1 cellular context compared by ENCODE assay signal in the genomic region with DNA sequence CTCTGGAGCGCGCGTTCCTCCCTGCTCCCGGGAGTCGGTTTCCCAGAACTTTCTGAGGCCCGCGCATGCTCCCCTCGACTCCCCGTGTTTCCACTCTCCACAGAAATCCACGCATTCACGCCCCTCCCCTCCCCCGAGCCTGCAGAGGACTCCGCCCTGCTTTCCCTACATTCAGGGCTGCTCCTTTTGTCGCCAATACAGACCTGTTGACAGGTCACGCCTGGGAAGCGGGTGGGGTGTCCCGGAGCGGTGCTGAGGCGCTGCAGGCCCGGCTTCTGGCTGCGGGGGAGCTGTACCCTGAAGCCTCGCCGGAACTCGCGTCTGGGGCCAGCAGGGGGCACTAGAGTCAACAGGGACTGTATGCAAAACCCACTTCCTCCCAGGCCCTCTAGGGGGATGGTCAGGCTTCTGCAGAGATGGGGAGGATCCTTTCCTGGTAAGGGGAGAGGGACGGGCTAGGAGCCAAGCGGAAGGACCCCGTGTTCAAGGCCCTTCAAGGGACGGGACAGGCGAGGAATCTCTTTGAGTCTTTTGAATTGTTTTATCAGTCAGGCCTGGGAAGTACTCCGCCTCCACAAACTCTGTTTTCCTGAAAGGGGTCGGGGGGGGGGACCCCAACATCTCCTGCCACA.
A peak's percentile ranks its signal among the peaks of the same experiment; 100 is the strongest.
TF ChIP-seq lines count a peak whose summit lies in the region.

A gene with protein sequence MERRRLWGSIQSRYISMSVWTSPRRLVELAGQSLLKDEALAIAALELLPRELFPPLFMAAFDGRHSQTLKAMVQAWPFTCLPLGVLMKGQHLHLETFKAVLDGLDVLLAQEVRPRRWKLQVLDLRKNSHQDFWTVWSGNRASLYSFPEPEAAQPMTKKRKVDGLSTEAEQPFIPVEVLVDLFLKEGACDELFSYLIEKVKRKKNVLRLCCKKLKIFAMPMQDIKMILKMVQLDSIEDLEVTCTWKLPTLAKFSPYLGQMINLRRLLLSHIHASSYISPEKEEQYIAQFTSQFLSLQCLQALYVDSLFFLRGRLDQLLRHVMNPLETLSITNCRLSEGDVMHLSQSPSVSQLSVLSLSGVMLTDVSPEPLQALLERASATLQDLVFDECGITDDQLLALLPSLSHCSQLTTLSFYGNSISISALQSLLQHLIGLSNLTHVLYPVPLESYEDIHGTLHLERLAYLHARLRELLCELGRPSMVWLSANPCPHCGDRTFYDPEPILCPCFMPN (minus strand): TSS at position 294 of the 632 bp plus-strand sequence. CDS start 2,433 bp downstream, outside the sequence.

TF ChIP-seq in SK-N-SH, 30 proteins besides CTCF, POLR2A, EP300 and RAD21 (continued from another document):
- TF ChIP-seq, protein P1, sequence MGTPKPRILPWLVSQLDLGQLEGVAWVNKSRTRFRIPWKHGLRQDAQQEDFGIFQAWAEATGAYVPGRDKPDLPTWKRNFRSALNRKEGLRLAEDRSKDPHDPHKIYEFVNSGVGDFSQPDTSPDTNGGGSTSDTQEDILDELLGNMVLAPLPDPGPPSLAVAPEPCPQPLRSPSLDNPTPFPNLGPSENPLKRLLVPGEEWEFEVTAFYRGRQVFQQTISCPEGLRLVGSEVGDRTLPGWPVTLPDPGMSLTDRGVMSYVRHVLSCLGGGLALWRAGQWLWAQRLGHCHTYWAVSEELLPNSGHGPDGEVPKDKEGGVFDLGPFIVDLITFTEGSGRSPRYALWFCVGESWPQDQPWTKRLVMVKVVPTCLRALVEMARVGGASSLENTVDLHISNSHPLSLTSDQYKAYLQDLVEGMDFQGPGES (IDR thresholded peaks at IDR 0.05; ENCODE audit: low read depth, low read length): no peak
- TF ChIP-seq YY1 (IDR thresholded peaks at IDR 0.05; ENCODE audit: low read depth): peak; percentile 49; the same call in 1 of the 2 replicates
- TF ChIP-seq RCOR1 (IDR thresholded peaks at IDR 0.05; ENCODE audit: low read length): no peak
- TF ChIP-seq, protein P2, sequence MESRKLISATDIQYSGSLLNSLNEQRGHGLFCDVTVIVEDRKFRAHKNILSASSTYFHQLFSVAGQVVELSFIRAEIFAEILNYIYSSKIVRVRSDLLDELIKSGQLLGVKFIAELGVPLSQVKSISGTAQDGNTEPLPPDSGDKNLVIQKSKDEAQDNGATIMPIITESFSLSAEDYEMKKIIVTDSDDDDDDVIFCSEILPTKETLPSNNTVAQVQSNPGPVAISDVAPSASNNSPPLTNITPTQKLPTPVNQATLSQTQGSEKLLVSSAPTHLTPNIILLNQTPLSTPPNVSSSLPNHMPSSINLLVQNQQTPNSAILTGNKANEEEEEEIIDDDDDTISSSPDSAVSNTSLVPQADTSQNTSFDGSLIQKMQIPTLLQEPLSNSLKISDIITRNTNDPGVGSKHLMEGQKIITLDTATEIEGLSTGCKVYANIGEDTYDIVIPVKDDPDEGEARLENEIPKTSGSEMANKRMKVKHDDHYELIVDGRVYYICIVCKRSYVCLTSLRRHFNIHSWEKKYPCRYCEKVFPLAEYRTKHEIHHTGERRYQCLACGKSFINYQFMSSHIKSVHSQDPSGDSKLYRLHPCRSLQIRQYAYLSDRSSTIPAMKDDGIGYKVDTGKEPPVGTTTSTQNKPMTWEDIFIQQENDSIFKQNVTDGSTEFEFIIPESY (IDR thresholded peaks at IDR 0.05; ENCODE audit: borderline replicate concordance, low read depth): peak; percentile 70; the same call in 1 of the 2 replicates
- TF ChIP-seq TEAD4 (IDR thresholded peaks at IDR 0.05; ENCODE audit: borderline replicate concordance, insufficient read depth): no peak
- TF ChIP-seq FOXJ3 (CRISPR knock-in tag; IDR thresholded peaks at IDR 0.05): 0 out of 2 replicates have a peak, but pooled peaks have one; percentile 58
- TF ChIP-seq GABPA (IDR thresholded peaks at IDR 0.05; ENCODE audit: low read depth): peak; percentile 69
- no peak for TF ChIP-seq GATA2 (CRISPR knock-in tag; IDR thresholded peaks at IDR 0.05)
- peak; percentile 29; the same call in 1 of the 2 replicates for TF ChIP-seq TCF12 (IDR thresholded peaks at IDR 0.05)
- peak; percentile 80 for TF ChIP-seq NRF1 (IDR thresholded peaks at IDR 0.05; ENCODE audit: low read depth, low read length)
- peak; percentile 74; the same call in 1 of the 2 replicates for TF ChIP-seq TAF1 (IDR thresholded peaks at IDR 0.05; ENCODE audit: borderline replicate concordance, low read depth, low read length)
- TF ChIP-seq, protein P3, sequence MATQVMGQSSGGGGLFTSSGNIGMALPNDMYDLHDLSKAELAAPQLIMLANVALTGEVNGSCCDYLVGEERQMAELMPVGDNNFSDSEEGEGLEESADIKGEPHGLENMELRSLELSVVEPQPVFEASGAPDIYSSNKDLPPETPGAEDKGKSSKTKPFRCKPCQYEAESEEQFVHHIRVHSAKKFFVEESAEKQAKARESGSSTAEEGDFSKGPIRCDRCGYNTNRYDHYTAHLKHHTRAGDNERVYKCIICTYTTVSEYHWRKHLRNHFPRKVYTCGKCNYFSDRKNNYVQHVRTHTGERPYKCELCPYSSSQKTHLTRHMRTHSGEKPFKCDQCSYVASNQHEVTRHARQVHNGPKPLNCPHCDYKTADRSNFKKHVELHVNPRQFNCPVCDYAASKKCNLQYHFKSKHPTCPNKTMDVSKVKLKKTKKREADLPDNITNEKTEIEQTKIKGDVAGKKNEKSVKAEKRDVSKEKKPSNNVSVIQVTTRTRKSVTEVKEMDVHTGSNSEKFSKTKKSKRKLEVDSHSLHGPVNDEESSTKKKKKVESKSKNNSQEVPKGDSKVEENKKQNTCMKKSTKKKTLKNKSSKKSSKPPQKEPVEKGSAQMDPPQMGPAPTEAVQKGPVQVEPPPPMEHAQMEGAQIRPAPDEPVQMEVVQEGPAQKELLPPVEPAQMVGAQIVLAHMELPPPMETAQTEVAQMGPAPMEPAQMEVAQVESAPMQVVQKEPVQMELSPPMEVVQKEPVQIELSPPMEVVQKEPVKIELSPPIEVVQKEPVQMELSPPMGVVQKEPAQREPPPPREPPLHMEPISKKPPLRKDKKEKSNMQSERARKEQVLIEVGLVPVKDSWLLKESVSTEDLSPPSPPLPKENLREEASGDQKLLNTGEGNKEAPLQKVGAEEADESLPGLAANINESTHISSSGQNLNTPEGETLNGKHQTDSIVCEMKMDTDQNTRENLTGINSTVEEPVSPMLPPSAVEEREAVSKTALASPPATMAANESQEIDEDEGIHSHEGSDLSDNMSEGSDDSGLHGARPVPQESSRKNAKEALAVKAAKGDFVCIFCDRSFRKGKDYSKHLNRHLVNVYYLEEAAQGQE (IDR thresholded peaks at IDR 0.05; ENCODE audit: low read depth, low read length): peak; percentile 9; the same call in 1 of the 2 replicates
